8 cellular contexts compared by ENCODE assay signal in genomic region chr6:5003604-5004372, GRCh38. TPM values are rescaled to one million over a fixed set of nuclear protein-coding genes. Genes with fewer than 3 reads are reported as not detected.
DNase-seq lines count a peak whose midpoint lies in the region; ATAC-seq and TF ChIP-seq lines count a peak whose summit lies in the region.

Gene RPP40, minus strand, starts transcription at chr6:5004037. Its CDS starts 35 bp downstream, at chr6:5004002.

- H3K27me3 ChIP-seq in DOHH2 (ENCODE audit: control insufficient read depth, low read length) (no peaks in the 10 kb centered on the region), Peyer's patch (no peaks in the 10 kb centered on the region)
- H3K27me3 ChIP-seq in naive thymus-derived CD4-positive, alpha-beta T cell (ENCODE audit: control insufficient read depth in 2 of 2, insufficient read depth in 2 of 2, low read length in 2 of 2), result no peaks in the 10 kb centered on the region

- H3K36me3 ChIP-seq in DOHH2 (ENCODE audit: control insufficient read depth, low read length) (peaks cover 8% of the 10 kb centered on the region), KOPT-K1 (ENCODE audit: insufficient read depth, low read length) (peaks cover 25% of the 10 kb centered on the region), Peyer's patch (no peaks in the 10 kb centered on the region)
- H3K36me3 ChIP-seq in naive thymus-derived CD4-positive, alpha-beta T cell (ENCODE audit: control insufficient read depth in 2 of 3, insufficient read depth in 3 of 3, low read length in 3 of 3), result peaks cover 0 to 11% (median 0%) of the 10 kb centered on the region in 3 experiments

- no peaks in the 10 kb centered on the region for H3K27me3 Mint-ChIP-seq in activated T-helper 1 cell treated with anti-CD3 and anti-CD28 coated beads, Interleukin-12 subunit alpha, Interleukin-12 subunit beta, Interleukin-2, Interleukin-4 antibody, amounts not matched to agents 30 ng/mL and 10 ng/mL and 1 ng/mL, durations not matched to agents 14 hours and 24 hours and 36 hours (ENCODE audit: insufficient read depth)
- H3K27me3 Mint-ChIP-seq in naive thymus-derived CD4-positive, alpha-beta T cell, result no peaks in the 10 kb centered on the region
- no peaks in the 10 kb centered on the region for H3K27me3 Mint-ChIP-seq in stimulated activated naive B cell treated with anti-CD40 and anti-IgM and Interleukin-4, amounts not matched to agents 10 μg/mL and 1 μg/mL and 100 μg/mL, for 72 hours

- H3K36me3 Mint-ChIP-seq in activated T-helper 1 cell treated with anti-CD3 and anti-CD28 coated beads, Interleukin-12 subunit alpha, Interleukin-12 subunit beta, Interleukin-2, Interleukin-4 antibody, amounts not matched to agents 30 ng/mL and 10 ng/mL and 1 ng/mL, durations not matched to agents 14 hours and 24 hours and 36 hours (ENCODE audit: low read depth), result peaks cover 5% of the 10 kb centered on the region
- H3K36me3 Mint-ChIP-seq in naive thymus-derived CD4-positive, alpha-beta T cell, result peaks cover 0 to 15% (median 12%) of the 10 kb centered on the region in 5 donors
- peaks cover 2 to 6% of the 10 kb centered on the region in 2 donors for H3K36me3 Mint-ChIP-seq in stimulated activated naive B cell treated with anti-CD40 and anti-IgM and Interleukin-4, amounts not matched to agents 10 μg/mL and 1 μg/mL and 100 μg/mL, for 72 hours

- H3K4me2 ChIP-seq in DOHH2 (ENCODE audit: low read length), result peak within 1 kb of the TSS; percentile 81

- POLR2A ChIA-PET in naive thymus-derived CD4-positive, alpha-beta T cell (lab: Charles Lee), result interaction anchor here (0.6 to 1.1 kb wide), 2 partner anchors 227 to 1648 kb away, joined by 3 to 4 read pairs; partner anchors contain the start of gene CDYL

- ATAC-seq in GM21786 (IDR thresholded peaks at IDR 0.05; ENCODE audit: unreplicated experiment), result peak; percentile 94
- ATAC-seq in naive thymus-derived CD4-positive, alpha-beta T cell, result peak; percentile 97
- peak; percentile 95 to 96 for ATAC-seq in stimulated activated naive B cell treated with anti-CD40 and anti-IgM and Interleukin-4, amounts not matched to agents 10 μg/mL and 1 μg/mL and 100 μg/mL, for 72 hours (replicated peaks)

- H3K4me3 ChIP-seq in DOHH2 (ENCODE audit: low read length), result peak within 1 kb of the TSS; percentile 88
- peak within 1 kb of the TSS; percentile 57 to 96 (median 70) for H3K4me3 ChIP-seq in Peyer's patch
- peak within 1 kb of the TSS; percentile 91 for H3K4me3 ChIP-seq in naive thymus-derived CD4-positive, alpha-beta T cell (ENCODE audit: low read length)

- no peaks in the 10 kb centered on the region for H3K9me3 Mint-ChIP-seq in activated T-helper 1 cell treated with anti-CD3 and anti-CD28 coated beads, Interleukin-12 subunit alpha, Interleukin-12 subunit beta, Interleukin-2, Interleukin-4 antibody, amounts not matched to agents 30 ng/mL and 10 ng/mL and 1 ng/mL, durations not matched to agents 14 hours and 24 hours and 36 hours
- H3K9me3 Mint-ChIP-seq in naive thymus-derived CD4-positive, alpha-beta T cell, result no peaks in the 10 kb centered on the region
- H3K9me3 Mint-ChIP-seq in stimulated activated naive B cell treated with anti-CD40 and anti-IgM and Interleukin-4, amounts not matched to agents 10 μg/mL and 1 μg/mL and 100 μg/mL, for 72 hours, result no peaks in the 10 kb centered on the region

- DNase-seq in Peyer's patch, result peak; percentile 96 to 99 (median 98)
- DNase-seq in activated T-helper 1 cell treated with anti-CD3 and anti-CD28 coated beads, Interleukin-12 subunit alpha, Interleukin-12 subunit beta, Interleukin-2, Interleukin-4 antibody, amounts not matched to agents 30 ng/mL and 10 ng/mL and 1 ng/mL, durations not matched to agents 14 hours and 24 hours and 36 hours (ENCODE audit: low spot score), result peak; percentile 97
- peak; percentile 94 for DNase-seq in fibroblast of gingiva (ENCODE audit: low read depth)
- peak; percentile 97 to 99 (median 99) for DNase-seq in naive thymus-derived CD4-positive, alpha-beta T cell
- DNase-seq in stimulated activated naive B cell treated with anti-CD40 and anti-IgM and Interleukin-4, amounts not matched to agents 10 μg/mL and 1 μg/mL and 100 μg/mL, for 72 hours, result peak; percentile 97

- H3K9me3 ChIP-seq in DOHH2 (ENCODE audit: control insufficient read depth, insufficient read depth, low read length) (no peaks in the 10 kb centered on the region), KOPT-K1 (ENCODE audit: insufficient read depth, low read length, poor library complexity, severe bottlenecking) (no peaks in the 10 kb centered on the region), Peyer's patch (no peaks in the 10 kb centered on the region)
- H3K9me3 ChIP-seq in naive thymus-derived CD4-positive, alpha-beta T cell (ENCODE audit: control insufficient read depth in 2 of 3, low read length in 3 of 3), result no peaks in the 10 kb centered on the region

- peak in 1 of 2 donors; percentile 22 for TF ChIP-seq POLR2A in Peyer's patch (IDR thresholded peaks at IDR 0.05)

- peak within 1 kb of the TSS; percentile 90 for H3K4me3 Mint-ChIP-seq in activated T-helper 1 cell treated with anti-CD3 and anti-CD28 coated beads, Interleukin-12 subunit alpha, Interleukin-12 subunit beta, Interleukin-2, Interleukin-4 antibody, amounts not matched to agents 30 ng/mL and 10 ng/mL and 1 ng/mL, durations not matched to agents 14 hours and 24 hours and 36 hours
- H3K4me3 Mint-ChIP-seq in naive thymus-derived CD4-positive, alpha-beta T cell, result peak within 1 kb of the TSS; percentile 88 to 95 (median 94)
- peak within 1 kb of the TSS; percentile 93 to 95 for H3K4me3 Mint-ChIP-seq in stimulated activated naive B cell treated with anti-CD40 and anti-IgM and Interleukin-4, amounts not matched to agents 10 μg/mL and 1 μg/mL and 100 μg/mL, for 72 hours

- H3F3A ChIP-seq in DOHH2 (ENCODE audit: control insufficient read depth, insufficient read depth), result no peaks in the 10 kb centered on the region

- H3K79me2 ChIP-seq in DOHH2 (ENCODE audit: control insufficient read depth, low read length), result peaks cover 6% of the 10 kb centered on the region

- TF ChIP-seq CTCF in DOHH2 (IDR thresholded peaks at IDR 0.05; ENCODE audit: low read depth, low read length, poor library complexity, severe bottlenecking) (peak; percentile 87), Peyer's patch (IDR thresholded peaks at IDR 0.05) (peak; percentile 67 to 96 (median 80))

- H3K4me1 ChIP-seq in DOHH2 (ENCODE audit: control insufficient read depth, low read length), result peaks cover 16% of the 10 kb centered on the region
- peaks cover 0 to 8% (median 2%) of the 10 kb centered on the region in 4 donors for H3K4me1 ChIP-seq in Peyer's patch
- H3K4me1 ChIP-seq in naive thymus-derived CD4-positive, alpha-beta T cell (ENCODE audit: control insufficient read depth in 2 of 2, insufficient read depth in 2 of 2, low read length in 2 of 2), result peaks cover 9% of the 10 kb centered on the region in 2 donors

- H3K27ac Mint-ChIP-seq in activated T-helper 1 cell treated with anti-CD3 and anti-CD28 coated beads, Interleukin-12 subunit alpha, Interleukin-12 subunit beta, Interleukin-2, Interleukin-4 antibody, amounts not matched to agents 30 ng/mL and 10 ng/mL and 1 ng/mL, durations not matched to agents 14 hours and 24 hours and 36 hours, result peak within 1 kb of the TSS; percentile 95
- H3K27ac Mint-ChIP-seq in naive thymus-derived CD4-positive, alpha-beta T cell, result peak within 1 kb of the TSS; percentile 91 to 98 (median 94)
- peak within 1 kb of the TSS; percentile 98 for H3K27ac Mint-ChIP-seq in stimulated activated naive B cell treated with anti-CD40 and anti-IgM and Interleukin-4, amounts not matched to agents 10 μg/mL and 1 μg/mL and 100 μg/mL, for 72 hours

- no peaks in the 10 kb centered on the region for H3K9me2 ChIP-seq in DOHH2 (replicated peaks; ENCODE audit: control insufficient read depth, low read length)

- H3K27ac ChIP-seq in DOHH2 (ENCODE audit: low read depth, low read length) (peak within 1 kb of the TSS; percentile 44), KOPT-K1 (ENCODE audit: low read depth, low read length, poor library complexity, severe bottlenecking) (peak within 1 kb of the TSS; percentile 79), Peyer's patch (peak within 1 kb of the TSS; percentile 77 to 83 (median 82))
- peak within 1 kb of the TSS; percentile 82 for H3K27ac ChIP-seq in naive thymus-derived CD4-positive, alpha-beta T cell (ENCODE audit: low read depth, low read length)

- CTCF ChIA-PET in naive thymus-derived CD4-positive, alpha-beta T cell (lab: Charles Lee), result interaction anchor here (0.6 kb wide), 1 partner anchor 23 kb away, joined by 3 read pairs; no protein-coding TSS in a partner anchor

- H4K20me1 ChIP-seq in DOHH2 (ENCODE audit: control insufficient read depth, insufficient read depth, low read depth, low read length), result no peaks in the 10 kb centered on the region

- H3K4me1 Mint-ChIP-seq in activated T-helper 1 cell treated with anti-CD3 and anti-CD28 coated beads, Interleukin-12 subunit alpha, Interleukin-12 subunit beta, Interleukin-2, Interleukin-4 antibody, amounts not matched to agents 30 ng/mL and 10 ng/mL and 1 ng/mL, durations not matched to agents 14 hours and 24 hours and 36 hours (ENCODE audit: low read depth), result peaks cover 4% of the 10 kb centered on the region
- peaks cover 0 to 20% (median 13%) of the 10 kb centered on the region in 7 donors for H3K4me1 Mint-ChIP-seq in naive thymus-derived CD4-positive, alpha-beta T cell
- peaks cover 4 to 8% of the 10 kb centered on the region in 2 donors for H3K4me1 Mint-ChIP-seq in stimulated activated naive B cell treated with anti-CD40 and anti-IgM and Interleukin-4, amounts not matched to agents 10 μg/mL and 1 μg/mL and 100 μg/mL, for 72 hours

- intact Hi-C loops in activated T-helper 1 cell treated with anti-CD3 and anti-CD28 coated beads, Interleukin-12 subunit alpha, Interleukin-12 subunit beta, Interleukin-2, Interleukin-4 antibody, amounts not matched to agents 30 ng/mL and 10 ng/mL and 1 ng/mL, durations not matched to agents 14 hours and 24 hours and 36 hours (cut with micrococcal nuclease), result loop anchor here (1.0 to 5.0 kb wide), 10 partner anchors 27 to 981 kb away; partner anchors contain the start of genes ECI2 and LYRM4
- intact Hi-C loops in naive thymus-derived CD4-positive, alpha-beta T cell (cut with micrococcal nuclease), result loop anchor here (1.0 to 10.0 kb wide), 11 partner anchors 27 to 1004 kb away; partner anchors contain the start of genes CDYL (in 2 of the 2), ECI2 (in 2 of the 2), FARS2 (in 1 of the 2) and LYRM4 (in 1 of the 2)

RNA-seq across cellular contexts. Expression of gene RPP40, which starts in this region (rescaled TPM):
- 1 to 10 TPM in 2 of 4 donors, not detected in 2; 4.4 to 7.4 TPM for total RNA-seq in Peyer's patch
- total RNA-seq in activated T-helper 1 cell treated with anti-CD3 and anti-CD28 coated beads, Interleukin-12 subunit alpha, Interleukin-12 subunit beta, Interleukin-2, Interleukin-4 antibody, amounts not matched to agents 30 ng/mL and 10 ng/mL and 1 ng/mL, durations not matched to agents 14 hours and 24 hours and 36 hours, result 15.1 and 16.4 TPM in 2 replicates
- total RNA-seq in naive thymus-derived CD4-positive, alpha-beta T cell, result 1 to 10 TPM; 3.8 to 8.0 (median 5.1) TPM
- 10 to 100 TPM; 14.2 to 18.6 TPM for polyA plus RNA-seq in naive thymus-derived CD4-positive, alpha-beta T cell

Comparison
In these comparisons a context has a peak if more than half of its experiments do, and no peak if none do; other contexts are left out.
1. Peak in every context shown above with its lines: DNase-seq, ATAC-seq, H3K4me3 ChIP-seq and H3K27ac ChIP-seq.